Comparison of ENCODE assay signal across 20 cellular contexts in genomic region chr3:153354641-153355040, GRCh38.
"Had no signal": no experiment of that assay in that cellular context is flagged by ENCODE, and none has a peak within 500 bp of the region (broad histone marks: within the 10 kb centered on the region; RNA-seq: fewer than 3 reads in every experiment).

No MANE protein-coding gene starts in this region.

- H3K9me3 ChIP-seq: lower lobe of right lung, neutrophil, right lobe of liver had no signal

- DNase-seq: cerebellar nuclear complex; cortex of kidney; effector memory CD8-positive, alpha-beta T cell; foreskin melanocyte; glutamatergic neuron; heart right ventricle; hypothalamus; immature natural killer cell; left ventricle myocardium superior; lower lobe of right lung; natural killer cell; right lobe of liver; small intestine; stimulated activated CD4-positive, alpha-beta T cell treated with anti-CD3 and anti-CD28 coated beads, Interleukin-1b, Interleukin-23, amount 100 ng/mL, for 48 hours; stimulated activated CD4-positive, alpha-beta T cell treated with anti-CD3 and anti-CD28 coated beads, Interleukin-4, amount 100 ng/mL, for 24 hours; stimulated activated naive CD4-positive, alpha-beta T cell treated with Interleukin-2 at 50 U/mL for 16 hours; stomach; tibial artery had no signal

- H3K27ac ChIP-seq: heart right ventricle, lower lobe of right lung, neutrophil, parathyroid adenoma, right lobe of liver, stomach, tibial artery had no signal

- H3K4me3 ChIP-seq: heart right ventricle, lower lobe of right lung, right lobe of liver, stomach, tibial artery had no signal

- H3K4me1 ChIP-seq: heart right ventricle, lower lobe of right lung, parathyroid adenoma, right lobe of liver, stomach, tibial artery had no signal

- H3K36me3 ChIP-seq: heart right ventricle, lower lobe of right lung, neutrophil, right lobe of liver, stomach, tibial artery had no signal

- H3K27me3 ChIP-seq: heart right ventricle, neutrophil, right lobe of liver, stomach, tibial artery had no signal
